Comparison of ENCODE assay signal across 10 cellular contexts in the genomic region with DNA sequence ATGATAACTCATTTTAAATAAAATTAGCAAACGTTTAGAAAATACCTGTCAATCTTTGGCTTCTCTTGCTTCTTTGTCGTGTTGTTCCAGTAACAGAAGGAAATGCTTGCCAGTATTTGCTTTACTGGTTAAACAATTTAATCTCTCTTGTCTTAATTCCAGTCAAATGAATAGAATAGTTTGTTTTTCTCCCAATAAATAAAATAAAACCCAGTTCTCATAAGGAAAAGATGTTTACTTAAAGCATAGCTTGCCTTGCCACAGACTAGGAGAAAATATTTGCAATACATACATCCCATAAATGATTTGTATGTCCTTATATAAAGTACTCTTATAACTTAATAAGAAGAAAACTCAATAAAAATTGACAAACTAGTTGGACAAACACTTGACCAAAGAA. TPM values are rescaled to one million over a fixed set of nuclear protein-coding genes. Genes with fewer than 3 reads are reported as not detected.
"Had no signal": no experiment of that assay in that cellular context is flagged by ENCODE, and none has a peak within 500 bp of the region (broad histone marks: within the 10 kb centered on the region; RNA-seq: fewer than 3 reads in every experiment).

No MANE protein-coding gene starts in this region.

- H3K9ac ChIP-seq: KMS-11 had no signal

- H3K4me3 ChIP-seq: GM23338 had no signal

- H3K4me2 ChIP-seq: KMS-11 had no signal

- H3K27ac ChIP-seq: KMS-11 had no signal

- FAIRE-seq: H1, H54, HTR-8/SVneo had no signal

- DNase-seq: H9, HCEC 1CT, KBM-7 had no signal

- ATAC-seq: GM23338 had no signal

RNA-seq across cellular contexts. Expression of a gene that starts 43.9 kb away (rescaled TPM):
- total RNA-seq: HT-29 had no signal
- polyA plus RNA-seq: IgD-negative memory B cell had no signal
